8 cellular contexts compared by ENCODE assay signal in genomic region chr2:96764253-96764637, GRCh38. TPM values are rescaled to one million over a fixed set of nuclear protein-coding genes. Genes with fewer than 3 reads are reported as not detected.
DNase-seq lines count a peak whose midpoint lies in the region; ATAC-seq and TF ChIP-seq lines count a peak whose summit lies in the region.

No MANE protein-coding gene starts in this region.

- H3K27ac ChIP-seq in H9 (ENCODE audit: insufficient read length, low read depth, low read length) (no peak overlapping the region), VCaP (peak overlapping the region; percentile 25; the same call in 1 of the 2 replicates), thoracic aorta (peak overlapping the region in 1 of 2 donors; percentile 27)

- H3K23ac ChIP-seq in H9 (ENCODE audit: insufficient read length, low read depth, low read length) = no peak overlapping the region

- no peaks in the 10 kb centered on the region for H3K79me2 ChIP-seq in H9 (ENCODE audit: insufficient read depth, low read length)

- TF ChIP-seq CTCF in H9 (conservative IDR thresholded peaks at IDR 0.05) = no peak
- TF ChIP-seq CTCF in VCaP (conservative IDR thresholded peaks at IDR 0.05) = no peak
- no peak for TF ChIP-seq CTCF in kidney epithelial cell (IDR thresholded peaks at IDR 0.05; ENCODE audit: insufficient read depth, low read length, poor library complexity, severe bottlenecking)
- no peak for TF ChIP-seq CTCF in thoracic aorta (IDR thresholded peaks at IDR 0.05)

- H3T11ph ChIP-seq in H9 (ENCODE audit: low read length) = no peak overlapping the region

- no peaks in the 10 kb centered on the region for H3K9me3 Mint-ChIP-seq in H9

- no peak overlapping the region for H3K4ac ChIP-seq in H9 (ENCODE audit: low read depth, low read length)

- no peak overlapping the region for H3K56ac ChIP-seq in H9 (ENCODE audit: insufficient read length, low read depth, low read length)

- H4K20me1 ChIP-seq in H9 (ENCODE audit: control insufficient read depth, insufficient read depth, insufficient read length) = no peaks in the 10 kb centered on the region

- H3K9ac ChIP-seq in H9 (ENCODE audit: extremely low read depth, insufficient read length, low read length) = no peak overlapping the region

- H2AFZ ChIP-seq in H9 (ENCODE audit: low read length) = no peak overlapping the region

- peaks cover 17% of the 10 kb centered on the region for H3K23me2 ChIP-seq in H9 (ENCODE audit: insufficient read length, low read depth, low read length, poor library complexity, severe bottlenecking)

- DNase-seq in AG08395 (ENCODE audit: low spot score) = peak; percentile 19
- DNase-seq in H9 = no peak
- DNase-seq in kidney epithelial cell (ENCODE audit: low read depth) = no peak
- no peak for DNase-seq in thoracic aorta (ENCODE audit: low spot score)
- no peak for DNase-seq in GM03348 (ENCODE audit: low spot score)
- DNase-seq in NCI-H226 = no peak
- DNase-seq in HK-2 (ENCODE audit: unreplicated experiment) = no peak

- peaks cover 0 to 6% (median 0%) of the 10 kb centered on the region in 3 experiments; a peak in 3 of 7 replicates for H3K36me3 Mint-ChIP-seq in H9 (ENCODE audit: insufficient read depth in 1 of 3, low read depth in 3 of 3)

- no peak overlapping the region for H3K18ac ChIP-seq in H9 (ENCODE audit: insufficient read length, low read depth, low read length)

- peaks cover 19% of the 10 kb centered on the region for H3K27me3 Mint-ChIP-seq in H9 (ENCODE audit: low read depth)

- no peaks in the 10 kb centered on the region for H3K79me1 ChIP-seq in H9 (ENCODE audit: insufficient read depth, low read depth, low read length, poor library complexity, severe bottlenecking)

- H2AK5ac ChIP-seq in H9 (ENCODE audit: insufficient read length, low read length) = no peak overlapping the region

- H2BK20ac ChIP-seq in H9 (ENCODE audit: low read depth, low read length, poor library complexity, severe bottlenecking) = no peak overlapping the region

- H4K8ac ChIP-seq in H9 (replicated peaks; ENCODE audit: insufficient read length, low read depth, low read length) = no peak overlapping the region

- peak; percentile 1 for ATAC-seq in thoracic aorta (ENCODE audit: insufficient number of reproducible peaks, low FRiP score, low read depth)

- H3K27me3 ChIP-seq in H9 (ENCODE audit: insufficient read depth, low read length) (peaks cover 2% of the 10 kb centered on the region; the same call in 1 of the 2 replicates), kidney epithelial cell (ENCODE audit: control insufficient read depth, insufficient read depth, low read length) (no peaks in the 10 kb centered on the region), thoracic aorta (replicated peaks; ENCODE audit: insufficient read depth) (no peaks in the 10 kb centered on the region)

- no peak overlapping the region for H2BK15ac ChIP-seq in H9 (ENCODE audit: low read depth, low read length)

- H3K4me1 ChIP-seq in H9 (ENCODE audit: insufficient read depth, low read length) (peaks cover 8% of the 10 kb centered on the region; the same call in 1 of the 2 replicates), thoracic aorta (ENCODE audit: control insufficient read depth in 1 of 2, low read depth in 2 of 2) (peaks cover 21 to 61% of the 10 kb centered on the region in 2 donors)

- H3K4me3 ChIP-seq in kidney epithelial cell (ENCODE audit: low read depth, low read length) (peak overlapping the region; percentile 28), thoracic aorta (peak overlapping the region; percentile 83)

- H3K27ac Mint-ChIP-seq in H9 = peak overlapping the region; percentile 68 to 79 (median 74); a peak in 3 of 7 replicates

- H3K9me3 ChIP-seq in H9 (ENCODE audit: control insufficient read depth, low read depth, low read length) (no peaks in the 10 kb centered on the region), thoracic aorta (no peaks in the 10 kb centered on the region)

- no peak overlapping the region for H4K91ac ChIP-seq in H9 (ENCODE audit: insufficient read length, low read depth, low read length)

- peaks cover 40 to 49% of the 10 kb centered on the region in 2 experiments for H3K4me1 Mint-ChIP-seq in H9

- H2BK120ac ChIP-seq in H9 (ENCODE audit: low read depth, low read length, poor library complexity, severe bottlenecking) = no peak overlapping the region

- H3K36me3 ChIP-seq in kidney epithelial cell (ENCODE audit: control insufficient read depth, insufficient read depth, low read length) (no peaks in the 10 kb centered on the region), thoracic aorta (no peaks in the 10 kb centered on the region)

- WGBS in H9 (ENCODE audit: extremely low coverage, insufficient read length, low lambda C conversion rate) = no CpG with 5 or more reads among the region's 8 CpGs

- H3K4me3 Mint-ChIP-seq in H9 = peak overlapping the region; percentile 38 to 78

- no peak overlapping the region for H2BK12ac ChIP-seq in H9 (ENCODE audit: insufficient read length, low read depth, low read length)

- peak overlapping the region; percentile 63 for H3K4me2 ChIP-seq in H9 (ENCODE audit: insufficient read depth, insufficient read length, low read length)

- H4K5ac ChIP-seq in H9 (ENCODE audit: insufficient read length, low read depth, low read length) = no peak overlapping the region

- H3K14ac ChIP-seq in H9 (ENCODE audit: insufficient read depth, low read length) = no peak overlapping the region

- no peak overlapping the region for H2BK5ac ChIP-seq in H9 (ENCODE audit: insufficient read length, low read length)

RNA-seq across cellular contexts. Expression of gene CNNM4, which starts 3.5 kb away (rescaled TPM):
- 8.5 and 8.9 TPM in 2 replicates for total RNA-seq in H9 (2021)
- 7.9 and 8.2 TPM in 2 replicates for total RNA-seq in kidney epithelial cell
- total RNA-seq in thoracic aorta = 1 to 10 TPM; 6.5 TPM

RNA-seq across cellular contexts. Expression of gene LMAN2L, which starts 24.4 kb away (rescaled TPM):
- 17.6 and 18.8 TPM in 2 replicates for total RNA-seq in H9 (2021)
- total RNA-seq in kidney epithelial cell = 14.2 and 15.7 TPM in 2 replicates
- total RNA-seq in thoracic aorta = 10 to 100 TPM in 1 of 2 donors, 1 to 10 TPM in 1; 9.1 to 12.8 TPM

RNA-seq across cellular contexts. Expression of gene CNNM3, which starts 51.8 kb away (rescaled TPM):
- total RNA-seq in H9 (2021) (22.8 and 25.0 TPM in 2 replicates), kidney epithelial cell (9.2 and 11.1 TPM in 2 replicates), thoracic aorta (10 to 100 TPM; 11.5 to 14.3 TPM)
